1 cellular context compared by ENCODE assay signal in genomic region chr16:68893710-68894705, GRCh38.
A peak's percentile ranks its signal among the peaks of the same experiment; 100 is the strongest.
TF ChIP-seq lines count a peak whose summit lies in the region.

No MANE protein-coding gene starts in this region.

TF ChIP-seq in HepG2, 621 proteins besides CTCF, POLR2A, EP300 and RAD21 (continued from another document and continues in another):
- TF ChIP-seq PAXIP1 (CRISPR knock-in tag; conservative IDR thresholded peaks at IDR 0.05): 0 out of 2 replicates have a peak, but pooled peaks have one; percentile 14
- TF ChIP-seq ZBTB26 (CRISPR knock-in tag; IDR thresholded peaks at IDR 0.05; ENCODE audit: borderline replicate concordance): 0 out of 2 replicates have a peak, but pooled peaks have one; percentile 42
- 0 out of 2 replicates have a peak, but pooled peaks have one; percentile 37 for TF ChIP-seq ZFP82 (CRISPR knock-in tag; IDR thresholded peaks at IDR 0.05; ENCODE audit: borderline replicate concordance)
- TF ChIP-seq ZBTB20 (CRISPR knock-in tag; IDR thresholded peaks at IDR 0.05; ENCODE audit: borderline replicate concordance, low read depth): peak; percentile 72; the same call in 1 of the 2 replicates
- peak; percentile 60 for TF ChIP-seq SALL1 (CRISPR knock-in tag; IDR thresholded peaks at IDR 0.05)
- TF ChIP-seq CREB3 (CRISPR knock-in tag; IDR thresholded peaks at IDR 0.05): no peak
- TF ChIP-seq THAP7 (CRISPR knock-in tag; IDR thresholded peaks at IDR 0.05): no peak
- peak; percentile 31; the same call in 1 of the 2 replicates for TF ChIP-seq ONECUT2 (CRISPR knock-in tag; IDR thresholded peaks at IDR 0.05)
- TF ChIP-seq GABPA (IDR thresholded peaks at IDR 0.05; ENCODE audit: low read depth, low read length): no peak
- no peak for TF ChIP-seq GABPA (CRISPR knock-in tag; IDR thresholded peaks at IDR 0.05; ENCODE audit: low read depth)
- 0 out of 2 replicates have a peak, but pooled peaks have one; percentile 29 for TF ChIP-seq HDAC1 (CRISPR knock-in tag; IDR thresholded peaks at IDR 0.05)
- TF ChIP-seq EHMT2 (IDR thresholded peaks at IDR 0.05; ENCODE audit: borderline replicate concordance, low read depth, low read length): peak; percentile 74; the same call in 1 of the 2 replicates
- TF ChIP-seq LCORL (IDR thresholded peaks at IDR 0.05): no peak
- no peak for TF ChIP-seq LCORL (CRISPR knock-in tag; IDR thresholded peaks at IDR 0.05)
- no peak for TF ChIP-seq KAT8 (CRISPR knock-in tag; IDR thresholded peaks at IDR 0.05)
- TF ChIP-seq MEIS2 (CRISPR knock-in tag; IDR thresholded peaks at IDR 0.05): no peak
- TF ChIP-seq ZNF883 (CRISPR knock-in tag; IDR thresholded peaks at IDR 0.05; ENCODE audit: not compliant biosample characterization): peak; percentile 60
- no peak for TF ChIP-seq FOXM1 (CRISPR knock-in tag; IDR thresholded peaks at IDR 0.05)
- TF ChIP-seq ZNF580 (CRISPR knock-in tag; IDR thresholded peaks at IDR 0.05; ENCODE audit: borderline replicate concordance, low read depth): peak; percentile 48; the same call in 1 of the 2 replicates
- TF ChIP-seq SAP130 (CRISPR knock-in tag; IDR thresholded peaks at IDR 0.05; ENCODE audit: low read depth): peak; percentile 63
- TF ChIP-seq WIZ (CRISPR knock-in tag; IDR thresholded peaks at IDR 0.05): peak; percentile 85
- no peak; the same call in 1 of the 2 replicates for TF ChIP-seq ZNF790 (CRISPR knock-in tag; IDR thresholded peaks at IDR 0.05; ENCODE audit: borderline replicate concordance)
- no peak for TF ChIP-seq UBTF (CRISPR knock-in tag; IDR thresholded peaks at IDR 0.05)
- no peak for TF ChIP-seq PREB (CRISPR knock-in tag; IDR thresholded peaks at IDR 0.05)
- peak; percentile 49; the same call in 1 of the 2 replicates for TF ChIP-seq BORCS8-MEF2B (CRISPR knock-in tag; IDR thresholded peaks at IDR 0.05)
- TF ChIP-seq IRX3 (CRISPR knock-in tag; IDR thresholded peaks at IDR 0.05; ENCODE audit: borderline replicate concordance, low read depth): 0 out of 2 replicates have a peak, but pooled peaks have one; percentile 53
- no peak for TF ChIP-seq FOXA1 (IDR thresholded peaks at IDR 0.05)
- TF ChIP-seq FOXA1 (CRISPR knock-in tag; IDR thresholded peaks at IDR 0.05): peak; percentile 17; the same call in 1 of the 2 replicates
- TF ChIP-seq TFDP2 (CRISPR knock-in tag; IDR thresholded peaks at IDR 0.05): no peak
- TF ChIP-seq ZNF709 (CRISPR knock-in tag; IDR thresholded peaks at IDR 0.05): peak; percentile 46; the same call in 1 of the 2 replicates
- TF ChIP-seq HDAC2 (CRISPR knock-in tag; IDR thresholded peaks at IDR 0.05): peak; percentile 16; the same call in 1 of the 2 replicates
- no peak for TF ChIP-seq ZSCAN5A (CRISPR knock-in tag; IDR thresholded peaks at IDR 0.05; ENCODE audit: borderline replicate concordance)
- TF ChIP-seq ERF (CRISPR knock-in tag; IDR thresholded peaks at IDR 0.05): peak; percentile 62; the same call in 1 of the 2 replicates
- TF ChIP-seq TOE1 (CRISPR knock-in tag; IDR thresholded peaks at IDR 0.05): 0 out of 2 replicates have a peak, but pooled peaks have one; percentile 55
- no peak for TF ChIP-seq YY1 (IDR thresholded peaks at IDR 0.05; ENCODE audit: insufficient read depth, insufficient replicate concordance, low read depth, low read length)
- no peak for TF ChIP-seq CREB1 (IDR thresholded peaks at IDR 0.05)
- TF ChIP-seq CREB1 (CRISPR knock-in tag; IDR thresholded peaks at IDR 0.05): 0 out of 2 replicates have a peak, but pooled peaks have one; percentile 26
- 0 out of 2 replicates have a peak, but pooled peaks have one; percentile 17 for TF ChIP-seq ATF2 (CRISPR knock-in tag; IDR thresholded peaks at IDR 0.05)
- TF ChIP-seq PITX1 (CRISPR knock-in tag; IDR thresholded peaks at IDR 0.05): peak; percentile 40; the same call in 1 of the 2 replicates
- TF ChIP-seq ZFP37 (CRISPR knock-in tag; IDR thresholded peaks at IDR 0.05; ENCODE audit: borderline replicate concordance): no peak
- TF ChIP-seq ISL2 (CRISPR knock-in tag; IDR thresholded peaks at IDR 0.05): peak; percentile 32; the same call in 1 of the 2 replicates
- TF ChIP-seq ZNF670 (CRISPR knock-in tag; IDR thresholded peaks at IDR 0.05; ENCODE audit: borderline replicate concordance): peak; percentile 54; the same call in 1 of the 2 replicates
- TF ChIP-seq ZNF574 (CRISPR knock-in tag; IDR thresholded peaks at IDR 0.05): no peak
- peak; percentile 95 for TF ChIP-seq MIER2 (CRISPR knock-in tag; IDR thresholded peaks at IDR 0.05)
- 0 out of 2 replicates have a peak, but pooled peaks have one; percentile 14 for TF ChIP-seq ZNF3 (CRISPR knock-in tag; IDR thresholded peaks at IDR 0.05)
- TF ChIP-seq ZNF766 (CRISPR knock-in tag; IDR thresholded peaks at IDR 0.05; ENCODE audit: borderline replicate concordance): peak; percentile 44; the same call in 1 of the 2 replicates
